In genomic region chr13:48532146-48532472, GRCh38 we compare ENCODE assay signal across 8 cellular contexts. TPM values are rescaled to one million over a fixed set of nuclear protein-coding genes. Genes with fewer than 3 reads are reported as not detected.
A peak's percentile ranks its signal among the peaks of the same experiment; 100 is the strongest.
DNase-seq lines count a peak whose midpoint lies in the region; ATAC-seq and TF ChIP-seq lines count a peak whose summit lies in the region.

No MANE protein-coding gene starts in this region.

- no TSS peak for BruUV-seq in MCF 10A (replicated peaks; lab: Mats Ljungman, UMichigan)

- H3K9me3 ChIP-seq in Karpas-422 (ENCODE audit: low read length) (no peaks in the 10 kb centered on the region), stomach smooth muscle (ENCODE audit: control insufficient read depth in 2 of 2, low read length in 2 of 2) (no peaks in the 10 kb centered on the region)

- CTCF ChIA-PET in MCF 10A (lab: Yijun Ruan, JAX) = interaction anchor here (0.7 kb wide), 1 partner anchor 217 kb away, joined by 3 read pairs; no protein-coding TSS in a partner anchor

- H3K4me1 ChIP-seq in Karpas-422 (ENCODE audit: low read length) (peaks cover 58% of the 10 kb centered on the region), stomach smooth muscle (ENCODE audit: control insufficient read depth, insufficient read depth, low read length) (peaks cover 14% of the 10 kb centered on the region)

- no peak for TF ChIP-seq CTCF in GM12875 (IDR thresholded peaks at IDR 0.05; ENCODE audit: borderline replicate concordance, insufficient read depth, low read depth, low read length)
- TF ChIP-seq CTCF in MCF 10A (IDR thresholded peaks at IDR 0.05; ENCODE audit: unreplicated experiment) = no peak

- H4K20me1 ChIP-seq in Karpas-422 (ENCODE audit: insufficient read depth, low read depth, low read length) = no peaks in the 10 kb centered on the region

- peaks cover 13% of the 10 kb centered on the region for H3K36me3 Mint-ChIP-seq in MCF 10A (ENCODE audit: insufficient read depth, unreplicated experiment)

- peak overlapping the region; percentile 80 for H3K4me3 Mint-ChIP-seq in MCF 10A (ENCODE audit: unreplicated experiment)

- H3K4me2 ChIP-seq in Karpas-422 (ENCODE audit: low read depth, low read length, poor library complexity, severe bottlenecking) = peak overlapping the region; percentile 95

- H3K27me3 ChIP-seq in Karpas-422 (ENCODE audit: low read length) = no peaks in the 10 kb centered on the region
- H3K27me3 ChIP-seq in layer of hippocampus (ENCODE audit: control insufficient read depth, insufficient read depth, low read length) = no peaks in the 10 kb centered on the region
- no peaks in the 10 kb centered on the region for H3K27me3 ChIP-seq in stomach smooth muscle (ENCODE audit: control insufficient read depth in 1 of 2, insufficient read depth in 2 of 2, low read length in 2 of 2)

- DNase-seq in Karpas-422 (no peak), MCF 10A (ENCODE audit: unreplicated experiment) (no peak), NCI-H187 (lab: John Stamatoyannopoulos, UW) (no peak)

- H3K4me3 ChIP-seq in GM12875 (ENCODE audit: low read depth, low read length) (peak overlapping the region; percentile 73), Karpas-422 (ENCODE audit: low read length) (peak overlapping the region; percentile 75), stomach smooth muscle (ENCODE audit: low read length in 2 of 2) (peak overlapping the region; percentile 91 to 95)

- peak overlapping the region; percentile 76 for H3K27ac Mint-ChIP-seq in MCF 10A (ENCODE audit: low read depth, unreplicated experiment)

- no peak overlapping the region for H2AFZ ChIP-seq in Karpas-422 (ENCODE audit: low read length)

- peaks cover 11% of the 10 kb centered on the region for H3K9me3 Mint-ChIP-seq in MCF 10A (ENCODE audit: unreplicated experiment)

- no peaks in the 10 kb centered on the region for H3K27me3 Mint-ChIP-seq in MCF 10A (ENCODE audit: insufficient read depth, unreplicated experiment)

- H3K4me1 Mint-ChIP-seq in MCF 10A (ENCODE audit: insufficient read depth, unreplicated experiment) = no peaks in the 10 kb centered on the region

- no peaks in the 10 kb centered on the region for H3K9me2 ChIP-seq in Karpas-422 (replicated peaks; ENCODE audit: insufficient read depth, low read length)

- POLR2A ChIA-PET in MCF 10A (lab: Yijun Ruan, JAX) = interaction anchor here (0.6 to 2.7 kb wide), 30 partner anchors 10 to 299 kb away, joined by 3 to 12 read pairs (median 4); partner anchors contain the start of genes ITM2B, LPAR6 and RB1

- H3K27ac ChIP-seq in Karpas-422 (ENCODE audit: low read length) (peak overlapping the region; percentile 92), layer of hippocampus (ENCODE audit: low read depth, low read length) (peak overlapping the region; percentile 98), stomach smooth muscle (ENCODE audit: low read length) (peak overlapping the region; percentile 96)

- intact Hi-C loops in MCF 10A (cut with micrococcal nuclease) = no loop called here

- H3K36me3 ChIP-seq in Karpas-422 (ENCODE audit: insufficient read depth, low read length) = no peaks in the 10 kb centered on the region
- no peaks in the 10 kb centered on the region for H3K36me3 ChIP-seq in stomach smooth muscle (ENCODE audit: control insufficient read depth in 2 of 2, insufficient read depth in 2 of 2, low read length in 2 of 2)

- H3K79me2 ChIP-seq in Karpas-422 (ENCODE audit: low read length) = peaks cover 41% of the 10 kb centered on the region

- peak overlapping the region; percentile 91 for H3K9ac ChIP-seq in Karpas-422 (ENCODE audit: low read length)
- peak overlapping the region; percentile 97 to 98 for H3K9ac ChIP-seq in stomach smooth muscle (ENCODE audit: low read length in 2 of 2)

- ATAC-seq in HG03520 (IDR thresholded peaks at IDR 0.05; ENCODE audit: unreplicated experiment) = no peak
- ATAC-seq in GM19463 (IDR thresholded peaks at IDR 0.05; ENCODE audit: unreplicated experiment) = no peak

RNA-seq across cellular contexts. Expression of gene RCBTB2, which starts 0.8 kb away (rescaled TPM):
- total RNA-seq in Karpas-422 (2014; rRNA removed; shearing (Covaris generic); ENCODE audit: low replicate concordance) = 20.2 and 25.6 TPM in 2 replicates
- 2.4 TPM in 2 replicates for total RNA-seq in MCF 10A (2022)
